22 cellular contexts compared by ENCODE assay signal in the genomic region with DNA sequence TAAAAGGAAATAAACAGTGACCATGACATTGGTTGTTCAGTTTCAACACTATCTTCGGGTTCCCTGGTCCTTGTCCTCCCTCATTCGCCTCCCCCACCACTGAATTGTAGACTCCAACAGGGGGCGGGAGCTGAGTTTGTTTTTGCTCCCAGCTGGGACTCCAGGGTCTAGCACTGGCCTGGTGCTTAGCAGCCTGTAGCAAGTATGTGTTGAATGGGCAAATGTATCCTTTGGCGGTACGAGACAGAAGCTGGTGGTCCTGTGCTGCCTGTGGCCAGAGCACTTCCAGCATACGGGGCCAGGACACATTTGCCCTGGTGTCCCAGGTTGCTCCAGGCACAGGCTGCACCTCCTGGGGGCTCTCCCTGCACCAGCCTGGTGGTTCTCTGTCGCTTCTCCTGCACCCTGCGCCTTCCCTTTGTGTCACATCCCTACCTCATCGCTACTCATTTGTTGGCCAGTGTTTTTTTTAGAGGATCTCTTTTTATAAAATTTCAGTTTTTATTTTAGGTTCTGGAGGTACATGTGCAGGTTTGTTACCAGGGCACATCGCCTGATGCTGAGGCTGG. TPM values are rescaled to one million over a fixed set of nuclear protein-coding genes. Genes with fewer than 3 reads are reported as not detected.
"Had no signal": no experiment of that assay in that cellular context is flagged by ENCODE, and none has a peak within 500 bp of the region (broad histone marks: within the 10 kb centered on the region; RNA-seq: fewer than 3 reads in every experiment).

No MANE protein-coding gene starts in this region.

- H3K4me3 ChIP-seq: esophagus squamous epithelium, gastroesophageal sphincter, mucosa of descending colon, vagina had no signal

- H3K27me3 ChIP-seq: esophagus squamous epithelium, gastroesophageal sphincter, vagina had no signal

- DNase-seq: activated CD4-positive, alpha-beta T cell treated with anti-CD3 and anti-CD28 coated beads, Interleukin-2, amount 10 ng/mL, durations not matched to agents 7 days and 5 days; activated CD4-positive, CD25-positive, alpha-beta regulatory T cell treated with anti-CD3 and anti-CD28 coated beads, Interleukin-2, amount 50 U/mL, for 72 hours; activated CD8-positive, alpha-beta T cell treated with anti-CD3 and anti-CD28 coated beads for 36 hours; activated naive CD4-positive, alpha-beta T cell treated with Interleukin-2 at 50 U/mL for 16 hours; activated naive CD8-positive, alpha-beta T cell treated with anti-CD3 and anti-CD28 coated beads for 36 hours; activated T-cell treated with anti-CD3 and anti-CD28 coated beads, Interleukin-2, amount 50 U/mL, for 4 hours; amniotic stem cell; dermis blood vessel endothelial cell; esophagus squamous epithelium; left cardiac atrium; mesenchymal stem cell; mucosa of descending colon; SK-N-SH; stimulated activated CD4-positive, alpha-beta T cell treated with anti-CD3 and anti-CD28 coated beads, Interleukin-4, amount 100 ng/mL, for 24 hours; stimulated activated naive CD8-positive, alpha-beta T cell treated with anti-CD3 and anti-CD28 coated beads, Interleukin-15, Interleukin-2, amounts not matched to agents 100 U/mL and 50 U/mL, for 24 hours; trophoblast cell; WERI-Rb-1 had no signal

- H3K4me3 Mint-ChIP-seq: activated CD4-positive, alpha-beta T cell treated with anti-CD3 and anti-CD28 coated beads, Interleukin-2, amount 10 ng/mL, durations not matched to agents 7 days and 5 days; activated CD8-positive, alpha-beta T cell treated with anti-CD3 and anti-CD28 coated beads for 36 hours; activated naive CD8-positive, alpha-beta T cell treated with anti-CD3 and anti-CD28 coated beads for 36 hours; activated T-cell treated with anti-CD3 and anti-CD28 coated beads, Interleukin-2, amount 50 U/mL, for 4 hours; neural crest cell had no signal

- H3K9me3 Mint-ChIP-seq: activated CD4-positive, alpha-beta T cell treated with anti-CD3 and anti-CD28 coated beads, Interleukin-2, amount 10 ng/mL, durations not matched to agents 7 days and 5 days; activated T-helper 2 cell treated with anti-CD3 and anti-CD28 coated beads, Interferon-gamma antibody, Interleukin-2, Interleukin-4, amounts not matched to agents 10 μg/mL and 5 μg/mL and 100 μg/mL, durations not matched to agents 14 hours and 24 hours and 36 hours had no signal

- H3K36me3 Mint-ChIP-seq: activated naive CD8-positive, alpha-beta T cell treated with anti-CD3 and anti-CD28 coated beads for 36 hours had no signal

- H3K27ac ChIP-seq: esophagus squamous epithelium, vagina, WERI-Rb-1 had no signal

- ATAC-seq: activated CD8-positive, alpha-beta T cell treated with anti-CD3 and anti-CD28 coated beads for 36 hours; activated T-cell treated with anti-CD3 and anti-CD28 coated beads, Interleukin-2, amount 50 U/mL, for 4 hours; gastroesophageal sphincter; mucosa of descending colon; stimulated activated naive CD8-positive, alpha-beta T cell treated with anti-CD3 and anti-CD28 coated beads, Interleukin-15, Interleukin-2, amounts not matched to agents 100 U/mL and 50 U/mL, for 24 hours had no signal

- H3K4me1 Mint-ChIP-seq: activated CD4-positive, alpha-beta T cell treated with anti-CD3 and anti-CD28 coated beads, Interleukin-2, amount 10 ng/mL, durations not matched to agents 7 days and 5 days; activated naive CD8-positive, alpha-beta T cell treated with anti-CD3 and anti-CD28 coated beads for 36 hours had no signal

- H3K27ac Mint-ChIP-seq: activated CD4-positive, alpha-beta T cell treated with anti-CD3 and anti-CD28 coated beads, Interleukin-2, amount 10 ng/mL, durations not matched to agents 7 days and 5 days; activated CD8-positive, alpha-beta T cell treated with anti-CD3 and anti-CD28 coated beads for 36 hours; activated naive CD8-positive, alpha-beta T cell treated with anti-CD3 and anti-CD28 coated beads for 36 hours; activated T-helper 2 cell treated with anti-CD3 and anti-CD28 coated beads, Interferon-gamma antibody, Interleukin-2, Interleukin-4, amounts not matched to agents 10 μg/mL and 5 μg/mL and 100 μg/mL, durations not matched to agents 14 hours and 24 hours and 36 hours had no signal

RNA-seq across cellular contexts. Expression of gene PHACTR3, which starts 40.1 kb away (rescaled TPM):
- total RNA-seq: activated CD4-positive, alpha-beta T cell treated with anti-CD3 and anti-CD28 coated beads, Interleukin-2, amount 10 ng/mL, durations not matched to agents 7 days and 5 days; activated CD8-positive, alpha-beta T cell treated with anti-CD3 and anti-CD28 coated beads for 36 hours; activated naive CD8-positive, alpha-beta T cell treated with anti-CD3 and anti-CD28 coated beads for 36 hours; activated T-helper 2 cell treated with anti-CD3 and anti-CD28 coated beads, Interferon-gamma antibody, Interleukin-2, Interleukin-4, amounts not matched to agents 10 μg/mL and 5 μg/mL and 100 μg/mL, durations not matched to agents 14 hours and 24 hours and 36 hours; T-helper 2 cell treated with Interferon-gamma antibody and Interleukin-4, amounts not matched to agents 100 ng/mL and 5 ng/mL, for 36 hours had no signal
